21 cellular contexts compared by ENCODE assay signal in the genomic region with DNA sequence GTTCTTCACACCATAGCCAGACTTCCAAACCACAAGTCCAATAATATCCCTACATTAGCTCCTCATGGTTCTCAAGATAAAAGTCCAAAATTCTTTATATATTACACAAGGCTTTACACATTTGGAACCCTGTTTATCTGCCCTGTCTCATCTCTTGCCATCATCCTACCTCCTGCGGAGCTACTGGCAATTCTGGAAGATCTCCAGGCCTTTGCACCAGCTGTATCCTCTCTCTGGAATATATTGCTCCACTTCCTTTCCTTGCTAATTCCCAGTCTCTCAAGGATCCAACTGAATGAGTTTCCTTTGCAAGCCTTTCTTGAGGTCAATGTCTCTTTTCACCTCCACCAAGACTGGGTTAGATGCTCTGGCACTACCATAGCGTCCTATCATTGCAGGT.
"Had no signal": no experiment of that assay in that cellular context is flagged by ENCODE, and none has a peak within 500 bp of the region (broad histone marks: within the 10 kb centered on the region; RNA-seq: fewer than 3 reads in every experiment).

No MANE protein-coding gene starts in this region.

- ATAC-seq: gastrocnemius medialis; left ventricle myocardium superior; lower lobe of right lung; naive thymus-derived CD8-positive, alpha-beta T cell; psoas muscle; right cardiac atrium; stimulated activated effector memory CD8-positive, alpha-beta T cell treated with anti-CD3 and anti-CD28 coated beads, Interleukin-12 subunit alpha, Interleukin-12 subunit beta, amount 100 ng/mL, for 72 hours had no signal

- H3K9me3 ChIP-seq: colonic mucosa, esophagus squamous epithelium, gastrocnemius medialis, lower lobe of right lung, psoas muscle, sigmoid colon, stomach, thyroid gland had no signal

- H3K27ac ChIP-seq: colonic mucosa, esophagus squamous epithelium, gastrocnemius medialis, lower lobe of right lung, psoas muscle, sigmoid colon, stomach, thyroid gland had no signal

- H3K27me3 ChIP-seq: colonic mucosa, esophagus squamous epithelium, gastrocnemius medialis, sigmoid colon, thyroid gland had no signal

- H3K4me3 ChIP-seq: colonic mucosa, esophagus squamous epithelium, gastrocnemius medialis, lower lobe of right lung, psoas muscle, sigmoid colon, stomach, thyroid gland had no signal

- H3K36me3 ChIP-seq: colonic mucosa, esophagus squamous epithelium, gastrocnemius medialis, lower lobe of right lung, sigmoid colon, stomach, thyroid gland had no signal

- H3K4me1 ChIP-seq: colonic mucosa, esophagus squamous epithelium, gastrocnemius medialis, lower lobe of right lung, psoas muscle, sigmoid colon, stomach, thyroid gland had no signal

- DNase-seq: colonic mucosa; effector memory CD4-positive, alpha-beta T cell; esophagus squamous epithelium; foreskin fibroblast; gastrocnemius medialis; head of caudate nucleus; left ventricle myocardium superior; lower lobe of right lung; naive thymus-derived CD8-positive, alpha-beta T cell; nephron progenitor cell; nucleus accumbens; posterior cingulate gyrus; psoas muscle; right cardiac atrium; sigmoid colon; stimulated activated CD4-positive, alpha-beta T cell treated with anti-CD3 and anti-CD28 coated beads, Interleukin-2, amount 100 ng/mL, for 24 hours; stimulated activated CD4-positive, alpha-beta T cell treated with anti-CD3 and anti-CD28 coated beads, Interleukin-4, amount 100 ng/mL, for 24 hours; stimulated activated naive CD4-positive, alpha-beta T cell treated with Interleukin-2 at 50 U/mL for 16 hours; stomach; thyroid gland had no signal
